ENCODE assay signal across 20 cellular contexts in genomic region chr16:69718365-69718764, GRCh38.
"Had no signal": no experiment of that assay in that cellular context is flagged by ENCODE, and none has a peak within 500 bp of the region (broad histone marks: within the 10 kb centered on the region; RNA-seq: fewer than 3 reads in every experiment).

No MANE protein-coding gene starts in this region.

- H3K27ac Mint-ChIP-seq: activated CD4-positive, alpha-beta T cell treated with anti-CD3 and anti-CD28 coated beads, Interleukin-2, amount 10 ng/mL, durations not matched to agents 24 days and 14 days; activated CD8-positive, alpha-beta memory T cell treated with anti-CD3 and anti-CD28 coated beads, Interleukin-2, amount 10 ng/mL, durations not matched to agents 7 days and 5 days; activated naive CD8-positive, alpha-beta T cell; activated T-cell treated with anti-CD3 and anti-CD28 coated beads, Interleukin-2, amount 50 U/mL, for 24 hours; activated T-helper 1 cell treated with anti-CD3 and anti-CD28 coated beads, Interleukin-12 subunit alpha, Interleukin-12 subunit beta, Interleukin-2, Interleukin-4 antibody, amounts not matched to agents 30 ng/mL and 10 ng/mL and 1 ng/mL, durations not matched to agents 14 hours and 24 hours and 36 hours had no signal

- DNase-seq: activated CD4-positive, alpha-beta T cell treated with anti-CD3 and anti-CD28 coated beads, Interleukin-2, amount 10 ng/mL, durations not matched to agents 24 days and 14 days; activated CD4-positive, alpha-beta T cell treated with anti-CD3 and anti-CD28 coated beads, Interleukin-2, amount 50 U/mL, for 48 hours; activated CD4-positive, CD25-positive, alpha-beta regulatory T cell treated with anti-CD3 and anti-CD28 coated beads, Interleukin-2, amount 50 U/mL, for 72 hours; activated CD8-positive, alpha-beta memory T cell treated with anti-CD3 and anti-CD28 coated beads, Interleukin-2, amount 10 ng/mL, durations not matched to agents 7 days and 5 days; activated effector memory CD4-positive, alpha-beta T cell treated with Interleukin-2 at 50 U/mL for 16 hours; activated naive CD4-positive, alpha-beta T cell; activated T-cell treated with anti-CD3 and anti-CD28 coated beads, Interleukin-2, amount 50 U/mL, for 24 hours; brain microvascular endothelial cell; KG1; NCI-H1092; NCI-H1417; NCI-H1930; NCI-H2171; NCI-H226; NCI-H526; NCI-H774; RPMI8226; SW 1271 had no signal

- H3K27me3 Mint-ChIP-seq: activated CD4-positive, alpha-beta T cell treated with anti-CD3 and anti-CD28 coated beads, Interleukin-2, amount 10 ng/mL, durations not matched to agents 24 days and 14 days; activated CD8-positive, alpha-beta memory T cell treated with anti-CD3 and anti-CD28 coated beads, Interleukin-2, amount 10 ng/mL, durations not matched to agents 7 days and 5 days; activated naive CD8-positive, alpha-beta T cell; activated T-cell treated with anti-CD3 and anti-CD28 coated beads, Interleukin-2, amount 50 U/mL, for 24 hours had no signal

- H3K36me3 Mint-ChIP-seq: activated CD8-positive, alpha-beta memory T cell treated with anti-CD3 and anti-CD28 coated beads, Interleukin-2, amount 10 ng/mL, durations not matched to agents 7 days and 5 days had no signal

- H3K9me3 Mint-ChIP-seq: activated CD4-positive, alpha-beta T cell treated with anti-CD3 and anti-CD28 coated beads, Interleukin-2, amount 10 ng/mL, durations not matched to agents 24 days and 14 days; activated T-cell treated with anti-CD3 and anti-CD28 coated beads, Interleukin-2, amount 50 U/mL, for 24 hours; activated T-helper 1 cell treated with anti-CD3 and anti-CD28 coated beads, Interleukin-12 subunit alpha, Interleukin-12 subunit beta, Interleukin-2, Interleukin-4 antibody, amounts not matched to agents 30 ng/mL and 10 ng/mL and 1 ng/mL, durations not matched to agents 14 hours and 24 hours and 36 hours had no signal

- H3K4me3 Mint-ChIP-seq: activated CD4-positive, alpha-beta T cell treated with anti-CD3 and anti-CD28 coated beads, Interleukin-2, amount 10 ng/mL, durations not matched to agents 24 days and 14 days; activated CD8-positive, alpha-beta memory T cell treated with anti-CD3 and anti-CD28 coated beads, Interleukin-2, amount 10 ng/mL, durations not matched to agents 7 days and 5 days; activated naive CD8-positive, alpha-beta T cell; activated T-cell treated with anti-CD3 and anti-CD28 coated beads, Interleukin-2, amount 50 U/mL, for 24 hours; activated T-helper 1 cell treated with anti-CD3 and anti-CD28 coated beads, Interleukin-12 subunit alpha, Interleukin-12 subunit beta, Interleukin-2, Interleukin-4 antibody, amounts not matched to agents 30 ng/mL and 10 ng/mL and 1 ng/mL, durations not matched to agents 14 hours and 24 hours and 36 hours had no signal
